In genomic region chr6:57247603-57248002, GRCh38 we compare ENCODE assay signal across 21 cellular contexts. TPM values are rescaled to one million over a fixed set of nuclear protein-coding genes. Genes with fewer than 3 reads are reported as not detected.
A peak's percentile ranks its signal among the peaks of the same experiment; 100 is the strongest.
DNase-seq lines count a peak whose midpoint lies in the region; FAIRE-seq and TF ChIP-seq lines count a peak whose summit lies in the region.
"Had no signal": no experiment of that assay in that cellular context is flagged by ENCODE, and none has a peak within 500 bp of the region (broad histone marks: within the 10 kb centered on the region; RNA-seq: fewer than 3 reads in every experiment).

No MANE protein-coding gene starts in this region.

- no peaks in the 10 kb centered on the region for H4K20me1 ChIP-seq in astrocyte (ENCODE audit: insufficient read depth, low read length)
- H4K20me1 ChIP-seq in MM.1S (ENCODE audit: insufficient read depth, low read length), result no peaks in the 10 kb centered on the region
- H4K20me1 ChIP-seq in hepatocyte (ENCODE audit: insufficient read depth, poor library complexity, severe bottlenecking), result no peaks in the 10 kb centered on the region

- TF ChIP-seq CTCF in astrocyte (IDR thresholded peaks at IDR 0.05; ENCODE audit: insufficient read depth, low read depth, low read length), result no peak
- no peak for TF ChIP-seq CTCF in fibroblast of mammary gland (conservative IDR thresholded peaks at IDR 0.05; ENCODE audit: control insufficient read depth, insufficient read depth, low read depth, low read length)
- no peak for TF ChIP-seq CTCF in tibial artery (IDR thresholded peaks at IDR 0.05)
- TF ChIP-seq CTCF in MM.1S (IDR thresholded peaks at IDR 0.05; ENCODE audit: low read length), result no peak
- TF ChIP-seq CTCF in coronary artery (IDR thresholded peaks at IDR 0.05), result no peak
- no peak for TF ChIP-seq CTCF in hepatocyte (IDR thresholded peaks at IDR 0.05; ENCODE audit: poor library complexity)

- intact Hi-C loops in tibial artery (cut with DNase I; ENCODE audit: low total_unique reads), result no loop called here

- H3K27ac ChIP-seq in astrocyte (ENCODE audit: low read depth, low read length) (no peak overlapping the region), tibial artery (peak overlapping the region; percentile 25 to 26), MM.1S (ENCODE audit: low read length) (no peak overlapping the region), coronary artery (no peak overlapping the region), hepatocyte (no peak overlapping the region)
- H3K27ac ChIP-seq: Peyer's patch, SJSA1 had no signal

- no peaks in the 10 kb centered on the region for H3K36me3 ChIP-seq in astrocyte (ENCODE audit: insufficient read depth, low read length)
- H3K36me3 ChIP-seq in tibial artery, result no peaks in the 10 kb centered on the region
- no peaks in the 10 kb centered on the region for H3K36me3 ChIP-seq in MM.1S (replicated peaks; ENCODE audit: insufficient read depth, low read length)
- H3K36me3 ChIP-seq in hepatocyte (replicated peaks; ENCODE audit: insufficient read depth, low read depth), result no peaks in the 10 kb centered on the region
- H3K36me3 ChIP-seq: HAP-1, Peyer's patch, SJSA1 had no signal

- H3K4me2 ChIP-seq in astrocyte (ENCODE audit: low read length) (no peak overlapping the region), MM.1S (ENCODE audit: low read depth, low read length) (no peak overlapping the region), hepatocyte (no peak overlapping the region)

- H3K27me3 ChIP-seq in astrocyte (ENCODE audit: insufficient read depth, low read length) (no peaks in the 10 kb centered on the region), tibial artery (no peaks in the 10 kb centered on the region), MM.1S (replicated peaks; ENCODE audit: insufficient read depth, low read length) (no peaks in the 10 kb centered on the region), hepatocyte (no peaks in the 10 kb centered on the region)
- H3K27me3 ChIP-seq: Peyer's patch, SJSA1 had no signal

- H3K9ac ChIP-seq in astrocyte (ENCODE audit: low read length) (no peak overlapping the region), MM.1S (ENCODE audit: low read length) (no peak overlapping the region)

- peaks cover 7% of the 10 kb centered on the region for H3K4me1 ChIP-seq in astrocyte (ENCODE audit: insufficient read depth, low read length)
- H3K4me1 ChIP-seq in tibial artery, result peaks cover 0 to 18% (median 7%) of the 10 kb centered on the region in 4 donors
- no peaks in the 10 kb centered on the region for H3K4me1 ChIP-seq in MM.1S (ENCODE audit: low read length)
- peaks cover 4% of the 10 kb centered on the region for H3K4me1 ChIP-seq in hepatocyte (ENCODE audit: insufficient read depth)

- DNase-seq in ELR (ENCODE audit: low read depth), result peak; percentile 31
- DNase-seq in astrocyte (ENCODE audit: low read depth), result peak; percentile 38
- DNase-seq in fibroblast of mammary gland (ENCODE audit: low read depth), result peak; percentile 34
- DNase-seq in tibial artery, result no peak
- DNase-seq in MM.1S, result no peak
- no peak for DNase-seq in coronary artery (ENCODE audit: low spot score)
- no peak for DNase-seq in hepatocyte (ENCODE audit: low spot score)
- DNase-seq: ACHN; C1 segment of cervical spinal cord; CD8-positive, alpha-beta memory T cell; DND-41; GF-D8; MV-4-11; NCI-H1694 treated with DMSO at 0.1 percent for 48 hours; NCI-H510A; NCI-H748 treated with DMSO at 0.1 percent for 48 hours; NK-92 treated with Interleukin-12 subunit alpha and Interleukin-12 subunit beta, amount 100 ng/mL, for 24 hours; Peyer's patch had no signal

- no peaks in the 10 kb centered on the region for H3K27me3 Mint-ChIP-seq in astrocyte (ENCODE audit: low read depth, unreplicated experiment)
- H3K27me3 Mint-ChIP-seq: CD8-positive, alpha-beta memory T cell had no signal

- H3K79me2 ChIP-seq in astrocyte (ENCODE audit: insufficient read depth, low read length) (no peaks in the 10 kb centered on the region), MM.1S (ENCODE audit: low read length) (no peaks in the 10 kb centered on the region), hepatocyte (no peaks in the 10 kb centered on the region)

- no peak overlapping the region for H3K4me3 ChIP-seq in astrocyte (ENCODE audit: insufficient read depth, low read depth, low read length)
- no peak overlapping the region for H3K4me3 ChIP-seq in fibroblast of mammary gland (ENCODE audit: control insufficient read depth, low read depth, low read length)
- no peak overlapping the region for H3K4me3 ChIP-seq in tibial artery
- no peak overlapping the region for H3K4me3 ChIP-seq in MM.1S (ENCODE audit: low read length)
- H3K4me3 ChIP-seq in coronary artery, result no peak overlapping the region
- no peak overlapping the region for H3K4me3 ChIP-seq in hepatocyte
- H3K4me3 ChIP-seq: HAP-1, Peyer's patch, SJSA1 had no signal

- H3F3A ChIP-seq in MM.1S (ENCODE audit: insufficient read depth, low read length), result no peaks in the 10 kb centered on the region

- H3K9me3 Mint-ChIP-seq in astrocyte (ENCODE audit: unreplicated experiment), result no peaks in the 10 kb centered on the region
- H3K9me3 Mint-ChIP-seq: CD8-positive, alpha-beta memory T cell had no signal

- H3K36me3 Mint-ChIP-seq in astrocyte (ENCODE audit: low read depth, unreplicated experiment), result no peaks in the 10 kb centered on the region
- H3K36me3 Mint-ChIP-seq: CD8-positive, alpha-beta memory T cell had no signal

- no peaks in the 10 kb centered on the region for H3K9me2 ChIP-seq in MM.1S (replicated peaks; ENCODE audit: insufficient read depth, low read length)
- no peaks in the 10 kb centered on the region for H3K9me2 ChIP-seq in hepatocyte (replicated peaks; ENCODE audit: insufficient read depth)

- H3K27ac Mint-ChIP-seq in astrocyte (ENCODE audit: unreplicated experiment), result no peak overlapping the region
- H3K27ac Mint-ChIP-seq: CD8-positive, alpha-beta memory T cell had no signal

- H3K9me3 ChIP-seq in astrocyte (ENCODE audit: insufficient read depth, low read depth, low read length), result no peaks in the 10 kb centered on the region
- H3K9me3 ChIP-seq in tibial artery, result no peaks in the 10 kb centered on the region
- H3K9me3 ChIP-seq in MM.1S (replicated peaks; ENCODE audit: insufficient read depth, low read length), result no peaks in the 10 kb centered on the region
- no peaks in the 10 kb centered on the region for H3K9me3 ChIP-seq in hepatocyte (ENCODE audit: low read depth)
- H3K9me3 ChIP-seq: HAP-1, Peyer's patch, SJSA1 had no signal

- H2AFZ ChIP-seq in astrocyte (ENCODE audit: low read depth, low read length) (no peak overlapping the region), MM.1S (ENCODE audit: low read length) (no peak overlapping the region), hepatocyte (no peak overlapping the region)

- FAIRE-seq in astrocyte (lab: Jason Lieb, UNC), result no peak
- FAIRE-seq: HTR-8/SVneo had no signal

- no peak overlapping the region for H3K4me3 Mint-ChIP-seq in astrocyte (ENCODE audit: unreplicated experiment)
- H3K4me3 Mint-ChIP-seq: CD8-positive, alpha-beta memory T cell had no signal

- peaks cover under 1% of the 10 kb centered on the region for H3K4me1 Mint-ChIP-seq in astrocyte (ENCODE audit: low read depth, unreplicated experiment)
- H3K4me1 Mint-ChIP-seq: CD8-positive, alpha-beta memory T cell had no signal

RNA-seq across cellular contexts. Expression of gene RAB23, which starts 25.5 kb away (rescaled TPM):
- total RNA-seq in astrocyte (21.4 and 22.3 TPM in 2 replicates), hepatocyte (37.2 and 37.7 TPM in 2 replicates)
- polyA plus RNA-seq in hepatocyte, result 15.5 and 20.2 TPM in 2 replicates

Comparison
In these comparisons a context has a peak if more than half of its experiments do, and no peak if none do; other contexts are left out.
1. DNase-seq: peak in ELR (single experiment), astrocyte (single experiment) and fibroblast of mammary gland (single experiment); none in tibial artery (0 of 2), MM.1S (single experiment), coronary artery (single experiment) and hepatocyte (single experiment).
2. H3K27ac ChIP-seq: peak in tibial artery (2 of 2); none in astrocyte (single experiment), MM.1S (single experiment), coronary artery (0 of 2) and hepatocyte (single experiment).